Comparison of ENCODE assay signal across 9 cellular contexts in the genomic region with DNA sequence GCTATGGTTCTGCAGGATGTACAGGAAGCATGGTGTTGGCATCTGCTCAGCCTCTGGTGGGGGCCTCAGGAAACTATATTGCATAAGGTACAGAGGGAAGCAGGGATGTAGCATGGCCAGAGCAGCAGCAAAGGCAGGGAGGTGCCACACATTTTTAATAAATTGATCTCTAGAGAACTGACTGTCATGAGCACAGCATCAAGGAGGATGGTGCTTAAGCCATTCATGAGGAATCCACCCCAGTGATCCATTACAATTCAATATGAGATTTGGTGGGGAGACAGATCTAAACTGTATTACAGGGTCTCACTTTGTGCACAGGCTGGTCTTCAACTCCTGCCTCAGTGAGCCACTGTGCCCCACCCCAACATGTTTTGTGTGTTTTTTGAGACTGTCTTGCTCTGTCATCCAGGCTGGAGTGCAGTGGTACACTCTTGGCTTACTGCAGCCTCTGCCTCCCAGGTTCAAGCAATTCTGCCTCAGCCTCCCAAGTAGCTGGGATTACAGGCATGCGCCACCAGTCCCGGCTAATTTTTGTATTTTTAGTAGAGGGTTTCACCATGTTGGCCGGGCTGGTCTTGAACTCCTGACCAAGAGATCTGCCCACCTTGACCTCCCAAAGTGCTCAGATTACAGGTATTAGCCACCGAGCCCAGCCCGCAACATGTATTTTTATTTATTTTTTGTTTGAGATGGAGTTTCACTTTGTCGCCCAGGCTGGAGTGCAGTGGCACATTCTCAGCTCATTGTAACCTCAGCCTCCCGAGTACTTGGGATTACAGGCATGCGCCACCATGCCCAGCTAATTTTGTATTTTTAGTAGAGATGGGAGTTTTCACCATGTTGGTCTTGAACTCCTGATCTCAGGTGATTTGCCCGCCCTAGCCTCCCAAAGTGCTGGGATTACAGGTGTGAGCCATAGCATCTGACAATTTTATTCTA. TPM values are rescaled to one million over a fixed set of nuclear protein-coding genes. Genes with fewer than 3 reads are reported as not detected.
A peak's percentile ranks its signal among the peaks of the same experiment; 100 is the strongest.
DNase-seq lines count a peak whose midpoint lies in the region; ATAC-seq and TF ChIP-seq lines count a peak whose summit lies in the region.
"Had no signal": no experiment of that assay in that cellular context is flagged by ENCODE, and none has a peak within 500 bp of the region (broad histone marks: within the 10 kb centered on the region; RNA-seq: fewer than 3 reads in every experiment).

No MANE protein-coding gene starts in this region.

- peak overlapping the region; percentile 27 for H3K27ac ChIP-seq in CD4-positive, alpha-beta T cell (ENCODE audit: low read depth, low read length)
- peak overlapping the region in 1 of 2 donors; percentile 99 for H3K27ac ChIP-seq in uterus

- H3K4me3 Mint-ChIP-seq in CD4-positive, alpha-beta T cell: peak overlapping the region; percentile 96
- H3K4me3 Mint-ChIP-seq in central memory CD8-positive, alpha-beta T cell: peak overlapping the region; percentile 91
- H3K4me3 Mint-ChIP-seq in nephron: peak overlapping the region; percentile 96 to 98 (median 97)

- H3K4me1 Mint-ChIP-seq in CD4-positive, alpha-beta T cell (ENCODE audit: low read depth): peaks cover 44% of the 10 kb centered on the region
- H3K4me1 Mint-ChIP-seq in central memory CD8-positive, alpha-beta T cell: peaks cover 38% of the 10 kb centered on the region
- peaks cover 38% of the 10 kb centered on the region for H3K4me1 Mint-ChIP-seq in nephron

- H3K36me3 ChIP-seq in uterus: no peaks in the 10 kb centered on the region

- intact Hi-C loops in CD4-positive, alpha-beta T cell (cut with DNase I, micrococcal nuclease): loop anchor here in 1 of 2 experiments (10.0 kb wide), 1 partner anchor 253 kb away; the partner anchor contains the start of genes LST1 and LTB
- intact Hi-C loops in uterus (cut with DNase I; ENCODE audit: low total_unique reads): no loop called here

- no peaks in the 10 kb centered on the region for H3K9me3 Mint-ChIP-seq in CD4-positive, alpha-beta T cell
- H3K9me3 Mint-ChIP-seq in central memory CD8-positive, alpha-beta T cell: no peaks in the 10 kb centered on the region
- H3K9me3 Mint-ChIP-seq in nephron: no peaks in the 10 kb centered on the region

- peaks cover 0 to 12% of the 10 kb centered on the region in 2 donors for H3K4me1 ChIP-seq in uterus

- no peak for TF ChIP-seq POLR2A in uterus (IDR thresholded peaks at IDR 0.05)

- POLR2A ChIA-PET in CD4-positive, alpha-beta T cell (lab: Charles Lee): interaction anchor here (0.6 to 3.6 kb wide), 6 partner anchors 11 to 278 kb away, joined by 4 to 36 read pairs (median 5); partner anchors contain the start of gene NEU1

- no peaks in the 10 kb centered on the region for H3K27me3 ChIP-seq in CD4-positive, alpha-beta T cell (ENCODE audit: control insufficient read depth, insufficient read depth, low read length)
- H3K27me3 ChIP-seq in uterus: no peaks in the 10 kb centered on the region

- no peaks in the 10 kb centered on the region for H3K9me3 ChIP-seq in CD4-positive, alpha-beta T cell (ENCODE audit: control insufficient read depth, low read length)
- H3K9me3 ChIP-seq in uterus: no peaks in the 10 kb centered on the region

- H3K4me3 ChIP-seq in uterus: no peak overlapping the region

- CTCF ChIA-PET in CD4-positive, alpha-beta T cell (lab: Charles Lee): interaction anchor here (2.2 kb wide), 1 partner anchor 26 kb away, joined by 6 read pairs; no protein-coding TSS in a partner anchor

- TF ChIP-seq CTCF in CD4-positive, alpha-beta T cell (IDR thresholded peaks at IDR 0.05): no peak
- TF ChIP-seq CTCF in nephron (IDR thresholded peaks at IDR 0.05; ENCODE audit: unreplicated experiment in 3 of 3) (no peak), uterus (IDR thresholded peaks at IDR 0.05) (no peak)

- peak overlapping the region; percentile 98 for H3K27ac Mint-ChIP-seq in CD4-positive, alpha-beta T cell
- H3K27ac Mint-ChIP-seq in central memory CD8-positive, alpha-beta T cell (ENCODE audit: low read depth): peak overlapping the region; percentile 99
- peak overlapping the region; percentile 99 to 100 (median 100) for H3K27ac Mint-ChIP-seq in nephron

- H3K27me3 Mint-ChIP-seq in CD4-positive, alpha-beta T cell: no peaks in the 10 kb centered on the region
- H3K27me3 Mint-ChIP-seq in central memory CD8-positive, alpha-beta T cell: no peaks in the 10 kb centered on the region
- no peaks in the 10 kb centered on the region for H3K27me3 Mint-ChIP-seq in nephron (ENCODE audit: low read depth)

- no peak for ATAC-seq in CD4-positive, alpha-beta T cell (ENCODE audit: poor library complexity)
- ATAC-seq in central memory CD8-positive, alpha-beta T cell (replicated peaks; ENCODE audit: extremely low read depth, poor library complexity, severe bottlenecking): no peak
- no peak for ATAC-seq in GM21515 (IDR thresholded peaks at IDR 0.05; ENCODE audit: unreplicated experiment)

- DNase-seq in CD4-positive, alpha-beta T cell: no peak
- peak; percentile 48 to 59 for DNase-seq in Kasumi-1 (lab: John Stamatoyannopoulos, UW)
- no peak for DNase-seq in central memory CD8-positive, alpha-beta T cell (ENCODE audit: low spot score in 2 of 2)
- no peak for DNase-seq in nucleus accumbens (lab: John Stamatoyannopoulos, UW)
- no peak for DNase-seq in H4 (ENCODE audit: low spot score)
- DNase-seq in uterus: no peak
- DNase-seq: NCI-H526 had no signal

- H3K36me3 Mint-ChIP-seq in CD4-positive, alpha-beta T cell (ENCODE audit: low read depth): peaks cover 71% of the 10 kb centered on the region
- H3K36me3 Mint-ChIP-seq in central memory CD8-positive, alpha-beta T cell (ENCODE audit: insufficient read depth): peaks cover 70% of the 10 kb centered on the region
- peaks cover 62% of the 10 kb centered on the region for H3K36me3 Mint-ChIP-seq in nephron (ENCODE audit: low read depth)

RNA-seq across cellular contexts. Expression of gene HSPA1B, which starts 10.3 kb away (rescaled TPM):
- 1 to 10 TPM; 8.3 to 9.8 TPM for total RNA-seq in CD4-positive, alpha-beta T cell
- total RNA-seq in H4 (2014; rRNA removed; shearing (Covaris generic)): 84.4 and 109 TPM in 2 replicates
- total RNA-seq in uterus: 100 to 1,000 TPM in 2 of 4 donors, 10 to 100 TPM in 2; 40.3 to 268 (median 152) TPM

RNA-seq across cellular contexts. Expression of gene HSPA1A, which starts 22.5 kb away (rescaled TPM):
- total RNA-seq in CD4-positive, alpha-beta T cell: 1 to 10 TPM; 8.1 to 9.8 TPM
- 29.8 and 31.5 TPM in 2 replicates for total RNA-seq in H4 (2014; rRNA removed; shearing (Covaris generic))
- total RNA-seq in uterus: 100 to 1,000 TPM in 3 of 4 donors, 10 to 100 TPM in 1; 98.8 to 261 (median 170) TPM

RNA-seq across cellular contexts. Expression of gene HSPA1L, which starts 22.8 kb away (rescaled TPM):
- total RNA-seq in CD4-positive, alpha-beta T cell: 1 to 10 TPM; 1.7 to 1.8 TPM
- 0.85 and 1.0 TPM in 2 replicates for total RNA-seq in H4 (2014; rRNA removed; shearing (Covaris generic))
- total RNA-seq in uterus: 1 to 10 TPM in 3 of 4 donors, under 1 TPM in 1; 0.59 to 4.6 (median 2.3) TPM

RNA-seq across cellular contexts. Expression of gene NEU1, which starts 24.7 kb away (rescaled TPM):
- total RNA-seq in CD4-positive, alpha-beta T cell: 10 to 100 TPM; 19.7 to 21.1 TPM
- 91.5 and 101 TPM in 2 replicates for total RNA-seq in H4 (2014; rRNA removed; shearing (Covaris generic))
- total RNA-seq in uterus: 10 to 100 TPM; 20.5 to 28.4 (median 23.4) TPM

RNA-seq across cellular contexts. Expression of gene LSM2, which starts 31.1 kb away (rescaled TPM):
- 10 to 100 TPM; 12.6 to 13.7 TPM for total RNA-seq in CD4-positive, alpha-beta T cell
- 108 and 123 TPM in 2 replicates for total RNA-seq in H4 (2014; rRNA removed; shearing (Covaris generic))
- 100 to 1,000 TPM in 1 of 4 donors, 10 to 100 TPM in 3; 37.1 to 119 (median 58.7) TPM for total RNA-seq in uterus

Comparison
In these comparisons a context has a peak if more than half of its experiments do, and no peak if none do; other contexts are left out.
1. DNase-seq: peak in Kasumi-1 (2 of 2); none in CD4-positive, alpha-beta T cell (0 of 10), central memory CD8-positive, alpha-beta T cell (0 of 2), nucleus accumbens (0 of 56), H4 (single experiment) and uterus (0 of 2).
2. Peak in every context shown above with its lines, with median percentiles within 50 percentile points of each other: H3K27ac Mint-ChIP-seq and H3K4me3 Mint-ChIP-seq.